22 cellular contexts compared by ENCODE assay signal in the genomic region with DNA sequence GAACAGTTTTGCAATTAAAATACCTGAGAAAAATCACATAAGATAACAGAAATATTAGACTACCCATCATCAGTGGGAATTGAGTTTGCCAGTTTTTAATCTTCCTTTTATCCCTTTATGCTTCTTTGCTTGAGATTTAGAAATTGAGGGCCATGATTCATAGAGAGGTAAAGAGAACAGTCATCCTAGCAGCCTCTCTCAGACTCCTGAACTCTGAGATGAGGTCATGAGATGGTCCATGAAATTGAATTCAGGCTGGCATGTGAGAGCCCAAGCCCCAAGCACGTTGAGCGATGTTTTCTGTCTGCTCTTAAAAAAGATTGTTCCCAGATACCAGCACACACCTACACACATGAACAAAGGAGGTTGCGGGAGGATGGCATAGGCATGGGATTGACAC.
"Had no signal": no experiment of that assay in that cellular context is flagged by ENCODE, and none has a peak within 500 bp of the region (broad histone marks: within the 10 kb centered on the region; RNA-seq: fewer than 3 reads in every experiment).

No MANE protein-coding gene starts in this region.

- H3K9me3 ChIP-seq: esophagus squamous epithelium, pancreas, right lobe of liver, spleen, testis, tibial nerve had no signal

- ATAC-seq: effector memory CD8-positive, alpha-beta T cell; foreskin keratinocyte; left colon; left ventricle myocardium superior; natural killer cell treated with Interleukin-12 subunit alpha and Interleukin-12 subunit beta and Interleukin-15 and Interleukin-18, amount 100 ng/mL, for 72 hours; pancreas; right lobe of liver; stimulated activated naive B cell treated with anti-CD40 and anti-IgM and Interleukin-4, amounts not matched to agents 10 μg/mL and 1 μg/mL and 100 μg/mL, for 72 hours; stimulated activated naive CD8-positive, alpha-beta T cell treated with anti-CD3 and anti-CD28 coated beads, Interleukin-15, amount 100 ng/mL, for 72 hours had no signal

- H3K4me1 ChIP-seq: esophagus squamous epithelium, foreskin keratinocyte, neural progenitor cell, pancreas, right lobe of liver, spleen, testis had no signal

- DNase-seq: effector memory CD8-positive, alpha-beta T cell; esophagus squamous epithelium; kidney; left colon; left ventricle myocardium superior; mesenchymal stem cell; midbrain; nucleus accumbens; pancreas; right lobe of liver; spleen; stimulated activated CD4-positive, alpha-beta T cell treated with anti-CD3 and anti-CD28 coated beads, Interleukin-15, amount 100 ng/mL, for 24 hours; stimulated activated CD4-positive, alpha-beta T cell treated with anti-CD3 and anti-CD28 coated beads, Interleukin-2, amount 100 ng/mL, for 24 hours; stimulated activated CD4-positive, alpha-beta T cell treated with anti-CD3 and anti-CD28 coated beads, Interleukin-4, amount 100 ng/mL, for 4 hours; stimulated activated naive B cell treated with anti-CD40 and anti-IgM and Interleukin-4, amounts not matched to agents 10 μg/mL and 1 μg/mL and 100 μg/mL, for 72 hours; stimulated activated naive CD8-positive, alpha-beta T cell treated with anti-CD3 and anti-CD28 coated beads, Interleukin-15, amount 100 ng/mL, for 72 hours; testis had no signal

- H3K27me3 ChIP-seq: esophagus squamous epithelium, neural progenitor cell, spleen, testis, tibial nerve had no signal

- H3K36me3 ChIP-seq: esophagus squamous epithelium, neural progenitor cell, pancreas, right lobe of liver, spleen, tibial nerve had no signal

- H3K27ac ChIP-seq: esophagus squamous epithelium, foreskin keratinocyte, neural progenitor cell, pancreas, right lobe of liver, spleen, testis, tibial nerve had no signal

- H3K4me3 ChIP-seq: esophagus squamous epithelium, lung, neural progenitor cell, pancreas, right lobe of liver, spleen, testis, tibial nerve had no signal
